ENCODE assay signal across 8 cellular contexts in genomic region chr7:130901209-130901783, GRCh38.
DNase-seq lines count a peak whose midpoint lies in the region; ATAC-seq and TF ChIP-seq lines count a peak whose summit lies in the region.

No MANE protein-coding gene starts in this region.

- H3K9me3 ChIP-seq in adipocyte (ENCODE audit: control insufficient read depth, low read length), result no peaks in the 10 kb centered on the region

- H3K4me1 Mint-ChIP-seq in activated T-cell treated with anti-CD3 and anti-CD28 coated beads, Interleukin-2, amount 50 U/mL, for 4 hours (ENCODE audit: low read depth), result peaks cover 97% of the 10 kb centered on the region

- H3K4me3 ChIP-seq in adipocyte (ENCODE audit: low read length), result peak overlapping the region; percentile 25
- H3K4me3 ChIP-seq in skeletal muscle cell (ENCODE audit: low read depth, low read length), result no peak overlapping the region

- H3K9me3 Mint-ChIP-seq in activated T-cell treated with anti-CD3 and anti-CD28 coated beads, Interleukin-2, amount 50 U/mL, for 4 hours, result no peaks in the 10 kb centered on the region

- ATAC-seq in activated T-cell treated with anti-CD3 and anti-CD28 coated beads, Interleukin-2, amount 50 U/mL, for 4 hours, result no peak
- no peak for ATAC-seq in HG02798 (IDR thresholded peaks at IDR 0.05; ENCODE audit: poor library complexity, unreplicated experiment)

- H3K9ac ChIP-seq in adipocyte (ENCODE audit: low read length), result peak overlapping the region; percentile 46

- DNase-seq in activated T-cell treated with anti-CD3 and anti-CD28 coated beads, Interleukin-2, amount 50 U/mL, for 4 hours, result no peak
- DNase-seq in activated T-cell treated with anti-CD3 and anti-CD28 coated beads, Interleukin-2, amount 50 U/mL, for 1 hour, result no peak
- peak; percentile 83 for DNase-seq in adipocyte (ENCODE audit: low read depth)
- peak; percentile 58 for DNase-seq in hepatic stellate cell (ENCODE audit: low spot score)
- peak; percentile 97 for DNase-seq in skeletal muscle cell (ENCODE audit: low read depth)
- DNase-seq in SHP77 treated with DMSO at 0.1 percent for 48 hours (lab: John Stamatoyannopoulos, UW), result no peak
- DNase-seq in HEK293T (ENCODE audit: extremely low spot score), result no peak

- no peaks in the 10 kb centered on the region for H3K27me3 Mint-ChIP-seq in activated T-cell treated with anti-CD3 and anti-CD28 coated beads, Interleukin-2, amount 50 U/mL, for 4 hours (ENCODE audit: low read depth)

- peak overlapping the region; percentile 46 for H3K4me3 Mint-ChIP-seq in activated T-cell treated with anti-CD3 and anti-CD28 coated beads, Interleukin-2, amount 50 U/mL, for 4 hours

- peaks cover 77% of the 10 kb centered on the region for H3K4me1 ChIP-seq in adipocyte (ENCODE audit: control insufficient read depth, insufficient read depth, low read length)

- peaks cover 72% of the 10 kb centered on the region for H3K36me3 ChIP-seq in adipocyte (ENCODE audit: control insufficient read depth, insufficient read depth, low read length, severe bottlenecking)

- no peaks in the 10 kb centered on the region for H3K27me3 ChIP-seq in adipocyte (replicated peaks; ENCODE audit: control insufficient read depth, insufficient read depth, low read length)

- CTCF ChIA-PET in HEK293T (lab: Yijun Ruan, JAX), result interaction anchor here (0.7 to 2.2 kb wide), 2 partner anchors 10 to 60 kb away, joined by 5 read pairs; no protein-coding TSS in a partner anchor

- H3K36me3 Mint-ChIP-seq in activated T-cell treated with anti-CD3 and anti-CD28 coated beads, Interleukin-2, amount 50 U/mL, for 4 hours (ENCODE audit: insufficient read depth), result peaks cover 63% of the 10 kb centered on the region

- POLR2A ChIA-PET in HEK293T (lab: Yijun Ruan, JAX), result no interaction called here

TF ChIP-seq in HEK293T, 16 proteins besides CTCF, POLR2A, EP300 and RAD21:
- no peak for TF ChIP-seq BHLHE40 (IDR thresholded peaks at IDR 0.05; ENCODE audit: borderline replicate concordance)
- no peak for TF ChIP-seq NFRKB (IDR thresholded peaks at IDR 0.05)
- TF ChIP-seq ARNT (IDR thresholded peaks at IDR 0.05), result no peak
- TF ChIP-seq PKNOX1 (IDR thresholded peaks at IDR 0.05), result no peak
- TF ChIP-seq LEF1 (IDR thresholded peaks at IDR 0.05; ENCODE audit: borderline replicate concordance), result no peak

Comparison
In these comparisons a context has a peak if more than half of its experiments do, and no peak if none do; other contexts are left out.
1. DNase-seq: peak in adipocyte (single experiment), hepatic stellate cell (single experiment) and skeletal muscle cell (single experiment); none in activated T-cell treated with anti-CD3 and anti-CD28 coated beads, Interleukin-2, amount 50 U/mL, for 4 hours (single experiment), activated T-cell treated with anti-CD3 and anti-CD28 coated beads, Interleukin-2, amount 50 U/mL, for 1 hour (single experiment), SHP77 treated with DMSO at 0.1 percent for 48 hours (single experiment) and HEK293T (single experiment).